Comparison of ENCODE assay signal across 16 cellular contexts in genomic region chr2:223697316-223697875, GRCh38.
"Had no signal": no experiment of that assay in that cellular context is flagged by ENCODE, and none has a peak within 500 bp of the region (broad histone marks: within the 10 kb centered on the region; RNA-seq: fewer than 3 reads in every experiment).

No MANE protein-coding gene starts in this region.

- H3K36me3 ChIP-seq: brain microvascular endothelial cell, gastroesophageal sphincter, neural progenitor cell, ovary, stomach, transverse colon had no signal

- H3K9me3 Mint-ChIP-seq: activated B cell treated with CpG ODN at 0.5 μM for 24 hours; activated CD4-positive, alpha-beta T cell treated with anti-CD3 and anti-CD28 coated beads, Interleukin-2, amount 10 ng/mL, durations not matched to agents 7 days and 5 days; endodermal cell had no signal

- H3K27ac ChIP-seq: brain microvascular endothelial cell, gastroesophageal sphincter, neural progenitor cell, ovary, stomach, transverse colon had no signal

- H3K9ac ChIP-seq: neural progenitor cell had no signal

- H3K4me2 ChIP-seq: neural progenitor cell had no signal

- H2AFZ ChIP-seq: neural progenitor cell had no signal

- H3K27ac Mint-ChIP-seq: activated B cell treated with CpG ODN at 0.5 μM for 24 hours; activated CD4-positive, alpha-beta T cell treated with anti-CD3 and anti-CD28 coated beads, Interleukin-2, amount 10 ng/mL, durations not matched to agents 7 days and 5 days; endodermal cell; neural progenitor cell; T-helper 1 cell treated with Interleukin-12 subunit alpha and Interleukin-12 subunit beta and Interleukin-4 antibody, amounts not matched to agents 30 μg/mL and 1 μg/mL, for 36 hours had no signal

- DNase-seq: activated B cell treated with CpG ODN at 0.5 μM for 24 hours; activated CD4-positive, alpha-beta T cell treated with anti-CD3 and anti-CD28 coated beads, Interleukin-2, amount 10 ng/mL, durations not matched to agents 7 days and 5 days; activated CD8-positive, alpha-beta memory T cell treated with anti-CD3 and anti-CD28 coated beads for 24 hours; activated naive CD4-positive, alpha-beta T cell treated with anti-CD3 and anti-CD28 coated beads, Interleukin-2, amount 50 U/mL, for 16 hours; brain microvascular endothelial cell; cerebellar nuclear complex; endodermal cell; kidney; midbrain; ovary; stimulated activated CD4-positive, alpha-beta T cell treated with anti-CD3 and anti-CD28 coated beads, Interleukin-4, amount 100 ng/mL, for 4 hours; stomach; transverse colon had no signal

- H3K4me3 Mint-ChIP-seq: activated B cell treated with CpG ODN at 0.5 μM for 24 hours; activated CD4-positive, alpha-beta T cell treated with anti-CD3 and anti-CD28 coated beads, Interleukin-2, amount 10 ng/mL, durations not matched to agents 7 days and 5 days; endodermal cell; neural progenitor cell; T-helper 1 cell treated with Interleukin-12 subunit alpha and Interleukin-12 subunit beta and Interleukin-4 antibody, amounts not matched to agents 30 μg/mL and 1 μg/mL, for 36 hours had no signal

- H3K4me3 ChIP-seq: gastroesophageal sphincter, neural progenitor cell, ovary, stomach, transverse colon had no signal

- H3K27me3 ChIP-seq: brain microvascular endothelial cell, gastroesophageal sphincter, neural progenitor cell, ovary, stomach, transverse colon had no signal

- H3K4me1 ChIP-seq: gastroesophageal sphincter, neural progenitor cell, transverse colon had no signal

- H3K4me1 Mint-ChIP-seq: endodermal cell had no signal

- ATAC-seq: gastroesophageal sphincter had no signal

- H3K9me3 ChIP-seq: gastroesophageal sphincter, ovary, stomach, transverse colon had no signal
